In the genomic region with DNA sequence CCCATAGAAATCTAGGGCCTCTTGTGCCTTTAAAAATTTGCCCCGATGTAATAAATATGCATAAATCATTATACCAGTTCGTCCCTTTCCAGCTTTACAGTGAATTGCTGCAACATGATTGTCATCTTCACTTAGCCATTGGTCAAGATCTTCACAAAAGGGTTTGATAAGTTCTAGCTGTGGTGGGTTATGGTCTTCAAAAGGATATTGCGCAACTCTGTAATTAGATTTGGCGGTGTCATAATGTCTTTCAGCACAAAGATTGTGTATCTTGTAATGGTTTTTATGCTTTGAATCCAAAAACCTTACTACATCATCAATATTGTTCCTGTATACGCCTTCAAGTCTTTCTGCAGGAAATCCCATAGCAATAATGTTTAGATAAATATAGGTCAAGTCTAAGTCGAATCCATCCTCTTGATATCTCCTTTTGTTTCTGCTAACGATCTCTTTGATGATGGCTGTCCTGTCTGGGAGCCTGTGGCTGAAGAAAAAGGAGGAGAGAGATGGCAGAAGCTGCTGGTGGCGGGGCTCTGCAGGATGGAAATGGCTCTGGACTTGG, we compare ENCODE assay signal across 8 cellular contexts.
DNase-seq lines count a peak whose midpoint lies in the region; ATAC-seq, FAIRE-seq and TF ChIP-seq lines count a peak whose summit lies in the region.
"Not testable (repeated sequence)": the region's sequence is repeated elsewhere in the genome, so short reads cannot be mapped to it uniquely, and the experiment has no call there.

No MANE protein-coding gene starts in this region.

- not testable (repeated sequence) for H3K27ac Mint-ChIP-seq in T-helper 1 cell treated with Interleukin-12 subunit alpha and Interleukin-12 subunit beta and Interleukin-4 antibody, amounts not matched to agents 30 μg/mL and 1 μg/mL, for 36 hours

- H3K79me2 ChIP-seq in DOHH2 (ENCODE audit: control insufficient read depth, low read length); HepG2 (ENCODE audit: insufficient read depth, low read length); parathyroid adenoma: not testable (repeated sequence)

- H3K27me3 Mint-ChIP-seq in T-helper 1 cell treated with Interleukin-12 subunit alpha and Interleukin-12 subunit beta and Interleukin-4 antibody, amounts not matched to agents 30 μg/mL and 1 μg/mL, for 36 hours (ENCODE audit: low read depth) = peaks cover 87% of the 10 kb centered on the region

- not testable (repeated sequence) for TF ChIP-seq POLR2A in NB4 (IDR thresholded peaks at IDR 0.05; ENCODE audit: extremely low read depth, insufficient read length); esophagus squamous epithelium (IDR thresholded peaks at IDR 0.05); HepG2 (IDR thresholded peaks at IDR 0.05; ENCODE audit: insufficient read depth in 1 of 2, low read depth in 2 of 2, low read length in 2 of 2); tibial nerve (IDR thresholded peaks at IDR 0.05)

- not testable (repeated sequence) for FAIRE-seq in HepG2 (lab: Jason Lieb, UNC)

- not testable (repeated sequence) for H3K9ac ChIP-seq in HepG2 (ENCODE audit: insufficient read depth, low read depth, low read length); parathyroid adenoma

- not testable (repeated sequence) for ATAC-seq in HepG2

- TF ChIP-seq CTCF in DOHH2 (IDR thresholded peaks at IDR 0.05; ENCODE audit: low read depth, low read length, poor library complexity, severe bottlenecking); NB4 (IDR thresholded peaks at IDR 0.05; ENCODE audit: low read depth, low read length); ascending aorta (IDR thresholded peaks at IDR 0.05); esophagus squamous epithelium (IDR thresholded peaks at IDR 0.05); HepG2 (CRISPR knock-in tag; IDR thresholded peaks at IDR 0.05); parathyroid adenoma (IDR thresholded peaks at IDR 0.05); tibial nerve (IDR thresholded peaks at IDR 0.05): not testable (repeated sequence)

- not testable (repeated sequence) for BruUV-seq in HepG2 (replicated peaks; lab: Mats Ljungman, UMichigan)

- H4K20me1 ChIP-seq in DOHH2 (ENCODE audit: control insufficient read depth, insufficient read depth, low read depth, low read length); HepG2 (ENCODE audit: insufficient read depth, low read length): not testable (repeated sequence)

- intact Hi-C loops in ascending aorta (cut with DNase I); esophagus squamous epithelium (cut with DNase I); HepG2 (cut with micrococcal nuclease; ENCODE audit: unreplicated experiment): not testable (repeated sequence)

- H3K9me3 ChIP-seq in DOHH2 (ENCODE audit: control insufficient read depth, insufficient read depth, low read length); ascending aorta; esophagus squamous epithelium; HepG2 (ENCODE audit: low read length); parathyroid adenoma (ENCODE audit: control insufficient read depth, low read length): not testable (repeated sequence)
- peaks cover 0 to 11% (median 0%) of the 10 kb centered on the region in 4 donors for H3K9me3 ChIP-seq in tibial nerve

- not testable (repeated sequence) for TF ChIP-seq EP300 in HepG2 (IDR thresholded peaks at IDR 0.05; ENCODE audit: low read depth in 2 of 2, low read length in 2 of 2); HepG2 (CRISPR knock-in tag; IDR thresholded peaks at IDR 0.05; ENCODE audit: borderline replicate concordance); tibial nerve (IDR thresholded peaks at IDR 0.05)

- H3K27me3 ChIP-seq in DOHH2 (ENCODE audit: control insufficient read depth, low read length) = peaks cover 45% of the 10 kb centered on the region
- H3K27me3 ChIP-seq in ascending aorta; HepG2 (ENCODE audit: control insufficient read depth in 1 of 2, insufficient read depth in 2 of 2, low read length in 2 of 2); parathyroid adenoma (ENCODE audit: control insufficient read depth, insufficient read depth, low read length); tibial nerve: not testable (repeated sequence)
- peaks cover 0 to 57% (median 3%) of the 10 kb centered on the region in 4 donors for H3K27me3 ChIP-seq in esophagus squamous epithelium

- DNase-seq in NB4 (ENCODE audit: low read depth) = peak; percentile 57
- not testable (repeated sequence) for DNase-seq in ascending aorta (ENCODE audit: low spot score in 2 of 2); esophagus squamous epithelium (lab: John Stamatoyannopoulos, UW); HepG2 (ENCODE audit: low spot score); tibial nerve (ENCODE audit: low spot score in 2 of 2)

- H2AFZ ChIP-seq in HepG2 (ENCODE audit: low read length) = not testable (repeated sequence)
- peak overlapping the region; percentile 93 for H2AFZ ChIP-seq in parathyroid adenoma

- H3K4me2 ChIP-seq in DOHH2 (ENCODE audit: low read length) = peak overlapping the region; percentile 46
- H3K4me2 ChIP-seq in HepG2 (ENCODE audit: low read depth, low read length) = not testable (repeated sequence)
- H3K4me2 ChIP-seq in parathyroid adenoma (ENCODE audit: low read length) = peak overlapping the region; percentile 62

- WGBS in esophagus squamous epithelium, 2 donors = 35 to 36% methylated on average over 8 of the region's 8 CpGs
- 57% methylated on average over 8 of the region's 8 CpGs for WGBS in HepG2 (ENCODE audit: low lambda C conversion rate)
- 30 to 34% methylated on average over 8 of the region's 8 CpGs for WGBS in tibial nerve, 2 donors

- H3K9me3 Mint-ChIP-seq in T-helper 1 cell treated with Interleukin-12 subunit alpha and Interleukin-12 subunit beta and Interleukin-4 antibody, amounts not matched to agents 30 μg/mL and 1 μg/mL, for 36 hours = not testable (repeated sequence)

- in situ Hi-C loops in HepG2 (cut with HindIII; ENCODE audit: extremely low pct_ligation_motif_present, low pct_unique_long_range_greater_than_20kb) = not testable (repeated sequence)

- not testable (repeated sequence) for H3K4me1 ChIP-seq in DOHH2 (ENCODE audit: control insufficient read depth, low read length); ascending aorta; esophagus squamous epithelium; HepG2 (ENCODE audit: insufficient read depth, low read length); parathyroid adenoma; tibial nerve

- CTCF ChIA-PET in HepG2 (lab: Yijun Ruan, JAX; ENCODE audit: low intra/inter-chr PET ratio, low total read pairs) = not testable (repeated sequence)

- not testable (repeated sequence) for H3K36me3 Mint-ChIP-seq in T-helper 1 cell treated with Interleukin-12 subunit alpha and Interleukin-12 subunit beta and Interleukin-4 antibody, amounts not matched to agents 30 μg/mL and 1 μg/mL, for 36 hours (ENCODE audit: low read depth)

- H3K4me3 ChIP-seq in DOHH2 (ENCODE audit: low read length) = peak overlapping the region; percentile 45
- peak overlapping the region; percentile 30 for H3K4me3 ChIP-seq in NB4 (ENCODE audit: low read depth, low read length)
- peak overlapping the region; percentile 62 to 63 for H3K4me3 ChIP-seq in ascending aorta
- H3K4me3 ChIP-seq in esophagus squamous epithelium = peak overlapping the region; percentile 52 to 63 (median 54)
- H3K4me3 ChIP-seq in HepG2 (replicated peaks in 1 of 3; ENCODE audit: insufficient read depth in 1 of 3, low read depth in 2 of 3, low read length in 3 of 3); parathyroid adenoma (ENCODE audit: low read depth, low read length): not testable (repeated sequence)
- H3K4me3 ChIP-seq in tibial nerve = peak overlapping the region; percentile 29 to 63 (median 52)

- not testable (repeated sequence) for H3F3A ChIP-seq in DOHH2 (ENCODE audit: control insufficient read depth, insufficient read depth)

- not testable (repeated sequence) for H3K27ac ChIP-seq in DOHH2 (ENCODE audit: low read depth, low read length); ascending aorta; HepG2 (ENCODE audit: extremely low read length, insufficient read depth, low read length)
- H3K27ac ChIP-seq in esophagus squamous epithelium (peak overlapping the region in 3 of 4 donors; percentile 60 to 79 (median 79)), parathyroid adenoma (peak overlapping the region; percentile 78), tibial nerve (peak overlapping the region in 2 of 4 donors; percentile 40 to 64)

- POLR2A ChIA-PET in HepG2 (lab: Yijun Ruan, JAX) = not testable (repeated sequence)

- H3K4me1 Mint-ChIP-seq in T-helper 1 cell treated with Interleukin-12 subunit alpha and Interleukin-12 subunit beta and Interleukin-4 antibody, amounts not matched to agents 30 μg/mL and 1 μg/mL, for 36 hours (ENCODE audit: low read depth) = peaks cover 11% of the 10 kb centered on the region

- peak overlapping the region; percentile 81 for H3K4me3 Mint-ChIP-seq in T-helper 1 cell treated with Interleukin-12 subunit alpha and Interleukin-12 subunit beta and Interleukin-4 antibody, amounts not matched to agents 30 μg/mL and 1 μg/mL, for 36 hours

- not testable (repeated sequence) for H3K9me2 ChIP-seq in DOHH2 (replicated peaks; ENCODE audit: control insufficient read depth, low read length)

- not testable (repeated sequence) for TF ChIP-seq RAD21 in HepG2 (CRISPR knock-in tag; IDR thresholded peaks at IDR 0.05)

- not testable (repeated sequence) for H3K36me3 ChIP-seq in DOHH2 (ENCODE audit: control insufficient read depth, low read length); ascending aorta; esophagus squamous epithelium; HepG2 (replicated peaks in 1 of 2; ENCODE audit: control insufficient read depth in 1 of 2, insufficient read depth in 2 of 2, low read length in 2 of 2); parathyroid adenoma (ENCODE audit: control insufficient read depth, insufficient read depth, low read length); tibial nerve

TF ChIP-seq in HepG2, 621 proteins besides CTCF, POLR2A, EP300 and RAD21:
- TF ChIP-seq CEBPB (IDR thresholded peaks at IDR 0.05; ENCODE audit: borderline replicate concordance, low read depth, low read length) (peak; percentile 86), CEBPG (CRISPR knock-in tag; IDR thresholded peaks at IDR 0.05) (peak; percentile 60)
